1 cellular context compared by ENCODE assay signal in the genomic region with DNA sequence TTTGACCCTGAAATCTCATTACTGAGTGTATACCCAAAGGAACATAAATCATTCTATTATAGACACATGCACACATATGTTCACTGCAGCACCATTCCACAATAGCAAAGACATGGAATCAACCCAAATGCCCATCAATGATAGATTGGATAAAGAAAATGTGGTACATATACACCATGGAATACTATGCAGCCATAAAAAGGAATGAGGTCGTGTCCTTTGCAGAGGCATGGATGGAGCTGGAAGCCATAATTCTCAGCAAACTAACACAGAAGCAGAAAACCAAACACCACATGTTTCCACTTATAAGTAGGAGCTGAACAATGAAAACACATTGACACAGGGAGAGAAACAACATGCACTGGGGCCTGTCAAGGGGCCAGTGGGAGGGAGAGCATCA. TPM values are rescaled to one million over a fixed set of nuclear protein-coding genes. Genes with fewer than 3 reads are reported as not detected.
"Had no signal": no experiment of that assay in that cellular context is flagged by ENCODE, and none has a peak within 500 bp of the region (broad histone marks: within the 10 kb centered on the region; RNA-seq: fewer than 3 reads in every experiment).

No MANE protein-coding gene starts in this region.

RNA-seq across cellular contexts. Expression of a gene that starts 21.0 kb away (rescaled TPM):
- total RNA-seq: natural killer cell treated with Interleukin-12 subunit alpha and Interleukin-12 subunit beta and Interleukin-15 and Interleukin-18, amount 100 ng/mL, for 72 hours had no signal
